Comparison of ENCODE assay signal across 8 cellular contexts in the genomic region with DNA sequence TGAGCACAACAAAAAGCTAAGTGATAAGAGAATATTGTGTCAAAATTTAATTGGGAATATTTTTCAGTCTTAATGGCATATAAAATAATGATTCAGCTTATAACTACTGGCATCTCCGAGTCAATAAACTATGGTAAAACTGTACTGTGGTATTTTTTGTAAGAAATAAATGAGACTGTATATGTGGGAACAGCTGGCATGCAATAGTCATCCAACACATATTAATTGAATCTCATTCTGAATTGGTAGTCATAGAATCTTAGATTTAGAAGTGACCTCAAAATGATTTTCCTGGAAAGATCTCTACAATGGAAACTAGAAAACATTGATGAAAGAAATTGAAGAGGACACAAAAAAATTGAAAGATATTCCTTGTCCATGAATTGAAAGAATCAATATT.
"Had no signal": no experiment of that assay in that cellular context is flagged by ENCODE, and none has a peak within 500 bp of the region (broad histone marks: within the 10 kb centered on the region; RNA-seq: fewer than 3 reads in every experiment).

No MANE protein-coding gene starts in this region.

- H3K4me2 ChIP-seq: KMS-11 had no signal

- DNase-seq: IMR-90, KBM-7, KG1 had no signal

- H3K27ac ChIP-seq: HL-60, KMS-11 had no signal

- ATAC-seq: HepG2, K562 had no signal

- H3K4me3 ChIP-seq: K562 had no signal

- H3K4me1 Mint-ChIP-seq: IgD-negative memory B cell had no signal

- H3K36me3 Mint-ChIP-seq: IgD-negative memory B cell had no signal

- H3K4me3 Mint-ChIP-seq: IgD-negative memory B cell had no signal

- H3K27ac Mint-ChIP-seq: IgD-negative memory B cell had no signal

- H3K9ac ChIP-seq: KMS-11 had no signal

- FAIRE-seq: HepG2, K562 had no signal
